1 cellular context compared by ENCODE assay signal in genomic region chr13:99042851-99043250, GRCh38.
TF ChIP-seq lines count a peak whose summit lies in the region.

No MANE protein-coding gene starts in this region.

TF ChIP-seq in HepG2, 621 proteins besides CTCF, POLR2A, EP300 and RAD21:
- no peak for TF ChIP-seq HOXA7 (CRISPR knock-in tag; IDR thresholded peaks at IDR 0.05)
- TF ChIP-seq SRSF4 (IDR thresholded peaks at IDR 0.05; ENCODE audit: low read depth, low read length, poor library complexity, severe bottlenecking) = no peak
- TF ChIP-seq RORA (CRISPR knock-in tag; IDR thresholded peaks at IDR 0.05) = no peak
- TF ChIP-seq ZBTB25 (CRISPR knock-in tag; IDR thresholded peaks at IDR 0.05) = no peak
- TF ChIP-seq ZNF770 (CRISPR knock-in tag; IDR thresholded peaks at IDR 0.05) = no peak
- TF ChIP-seq ZNF839 (CRISPR knock-in tag; IDR thresholded peaks at IDR 0.05; ENCODE audit: borderline replicate concordance) = no peak
- TF ChIP-seq PHF8 (CRISPR knock-in tag; IDR thresholded peaks at IDR 0.05) = no peak
- no peak for TF ChIP-seq NONO (IDR thresholded peaks at IDR 0.05)
- no peak for TF ChIP-seq NONO (CRISPR knock-in tag; conservative IDR thresholded peaks at IDR 0.05)
- TF ChIP-seq HINFP (CRISPR knock-in tag; IDR thresholded peaks at IDR 0.05; ENCODE audit: low read depth) = no peak
